ENCODE assay signal across 22 cellular contexts in the genomic region with DNA sequence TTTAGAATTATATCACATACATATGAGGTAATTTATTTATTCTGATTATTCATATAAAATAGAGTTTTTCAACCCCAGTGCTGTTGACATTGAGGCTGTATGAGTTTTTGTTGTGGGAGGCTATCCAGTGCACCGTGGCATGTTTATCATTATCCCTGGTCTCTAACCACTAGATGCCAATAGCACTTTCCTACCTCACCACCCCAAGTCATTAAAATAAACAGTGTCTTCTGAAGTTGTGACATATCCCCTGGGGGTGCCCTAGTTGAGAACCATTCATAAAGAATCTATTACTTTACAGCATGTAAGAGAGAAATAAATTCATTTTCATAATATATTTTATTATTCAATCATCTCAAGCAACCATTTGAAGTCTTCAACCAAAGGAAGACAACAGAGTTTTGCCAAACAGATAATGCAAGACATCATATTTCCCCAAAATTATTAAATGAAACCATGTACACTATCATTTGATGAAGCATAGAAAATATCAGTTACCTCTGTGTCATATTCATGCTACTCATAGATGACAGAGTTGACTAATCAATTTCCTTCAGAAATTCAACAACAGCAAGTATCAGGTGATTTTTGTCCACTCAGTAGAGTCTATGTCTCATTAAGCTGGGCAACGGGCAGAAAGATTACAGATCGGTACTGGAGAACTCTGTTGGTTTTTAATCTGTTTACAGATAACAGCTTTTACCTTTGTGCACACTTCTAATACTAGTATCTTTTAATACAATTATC. TPM values are rescaled to one million over a fixed set of nuclear protein-coding genes. Genes with fewer than 3 reads are reported as not detected.
"Had no signal": no experiment of that assay in that cellular context is flagged by ENCODE, and none has a peak within 500 bp of the region (broad histone marks: within the 10 kb centered on the region; RNA-seq: fewer than 3 reads in every experiment).

No MANE protein-coding gene starts in this region.

- H3K4me3 Mint-ChIP-seq: activated T-helper 1 cell treated with anti-CD3 and anti-CD28 coated beads, Interleukin-12 subunit alpha, Interleukin-12 subunit beta, Interleukin-2, Interleukin-4 antibody, amounts not matched to agents 30 ng/mL and 10 ng/mL and 1 ng/mL, durations not matched to agents 14 hours and 24 hours and 36 hours; nephron; T-helper 2 cell treated with Interferon-gamma antibody and Interleukin-4, amounts not matched to agents 5 μg/mL and 100 μg/mL, for 36 hours had no signal

- H3K27me3 ChIP-seq: brain microvascular endothelial cell, esophagus squamous epithelium, right atrium auricular region, suprapubic skin had no signal

- H3K27ac Mint-ChIP-seq: activated T-helper 1 cell treated with anti-CD3 and anti-CD28 coated beads, Interleukin-12 subunit alpha, Interleukin-12 subunit beta, Interleukin-2, Interleukin-4 antibody, amounts not matched to agents 30 ng/mL and 10 ng/mL and 1 ng/mL, durations not matched to agents 14 hours and 24 hours and 36 hours; T-helper 2 cell treated with Interferon-gamma antibody and Interleukin-4, amounts not matched to agents 5 μg/mL and 100 μg/mL, for 36 hours had no signal

- H3K36me3 ChIP-seq: brain microvascular endothelial cell, esophagus squamous epithelium, right atrium auricular region, suprapubic skin had no signal

- H3K27me3 Mint-ChIP-seq: progenitor cell of endocrine pancreas had no signal

- H3K4me3 ChIP-seq: esophagus squamous epithelium, right atrium auricular region, skin epidermis, suprapubic skin had no signal

- H3K9me3 ChIP-seq: esophagus squamous epithelium, right atrium auricular region, suprapubic skin had no signal

- H3K27ac ChIP-seq: brain microvascular endothelial cell, esophagus squamous epithelium, right atrium auricular region, suprapubic skin had no signal

- DNase-seq: activated CD4-positive, alpha-beta T cell treated with anti-CD3 and anti-CD28 coated beads, Interleukin-2, amount 50 U/mL, for 4 hours; activated CD4-positive, CD25-positive, alpha-beta regulatory T cell; activated naive CD4-positive, alpha-beta T cell treated with Interleukin-2 at 50 U/mL for 16 hours; anterior cingulate cortex; brain microvascular endothelial cell; cortex of kidney; effector CD4-positive, alpha-beta T cell; esophagus squamous epithelium; kidney glomerular epithelial cell; mesenchymal stem cell; stimulated activated CD4-positive, alpha-beta T cell treated with anti-CD3 and anti-CD28 coated beads, Interleukin-15, amount 100 ng/mL, for 24 hours; stimulated activated CD4-positive, alpha-beta T cell treated with anti-CD3 and anti-CD28 coated beads, Interleukin-4, amount 100 ng/mL, for 1 hour; stimulated activated naive CD4-positive, alpha-beta T cell; trophoblast cell had no signal

RNA-seq across cellular contexts. Expression of gene RGS1, which starts 39.5 kb away (rescaled TPM):
- total RNA-seq: fibroblast of villous mesenchyme had no signal
